Comparison of ENCODE assay signal across 9 cellular contexts in the genomic region with DNA sequence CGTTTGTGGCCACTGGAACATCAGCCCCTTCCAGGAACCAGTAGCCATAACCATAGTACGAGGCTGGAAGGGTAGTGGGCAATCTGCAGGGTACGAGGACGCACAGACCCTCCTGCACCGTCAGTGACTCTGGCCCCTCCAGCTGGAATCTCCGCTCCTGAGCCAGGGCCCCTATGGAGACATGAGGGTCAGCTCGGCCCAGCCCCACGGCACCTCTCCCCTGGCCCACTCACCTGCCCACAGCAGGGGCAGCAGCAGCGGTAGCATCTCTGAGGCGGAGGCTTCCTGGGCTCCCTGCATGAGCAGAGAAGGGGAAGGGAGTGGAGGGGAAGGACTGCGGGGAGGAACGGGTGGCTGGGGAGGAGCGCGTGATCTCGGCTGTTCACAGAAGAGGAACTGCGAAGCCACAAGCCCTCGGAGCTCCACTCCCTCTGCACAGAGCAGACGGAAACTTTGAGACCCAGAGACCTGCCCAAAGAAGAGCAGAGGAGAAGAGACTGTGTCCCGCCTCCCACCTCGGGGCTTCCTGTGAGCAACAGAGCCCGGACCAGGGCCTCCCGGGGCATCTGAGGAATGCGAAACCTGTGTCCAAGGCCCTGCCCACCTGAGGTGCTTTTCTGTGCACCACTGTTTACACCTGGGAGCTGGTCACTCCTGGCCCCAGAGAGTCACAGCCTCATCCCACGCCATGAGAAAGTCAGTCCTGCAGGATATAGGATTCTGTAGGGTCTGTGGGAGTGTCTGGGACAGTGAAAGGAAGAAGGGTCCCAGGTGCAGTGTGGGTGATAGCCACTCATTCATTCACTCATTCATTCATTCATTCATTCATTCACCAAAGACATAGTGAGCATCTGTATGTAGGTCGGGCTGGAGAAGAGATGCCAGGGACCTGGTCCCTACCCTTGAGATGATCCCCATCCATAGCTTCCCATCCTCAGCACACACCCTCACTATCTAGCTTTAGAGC. TPM values are rescaled to one million over a fixed set of nuclear protein-coding genes. Genes with fewer than 3 reads are reported as not detected.
DNase-seq lines count a peak whose midpoint lies in the region; ATAC-seq and TF ChIP-seq lines count a peak whose summit lies in the region.
"Had no signal": no experiment of that assay in that cellular context is flagged by ENCODE, and none has a peak within 500 bp of the region (broad histone marks: within the 10 kb centered on the region; RNA-seq: fewer than 3 reads in every experiment).

A gene (minus strand): TSS at position 322 of the 967 bp plus-strand sequence. CDS start 22 bp downstream, at position 300.

- H3K4me3 Mint-ChIP-seq in activated CD8-positive, alpha-beta memory T cell treated with anti-CD3 and anti-CD28 coated beads, Interleukin-2, amount 10 ng/mL, durations not matched to agents 7 days and 5 days: no peak within 1 kb of the TSS
- H3K4me3 Mint-ChIP-seq in stimulated activated naive B cell treated with anti-CD40 and anti-IgM and Interleukin-4, amounts not matched to agents 10 μg/mL and 1 μg/mL and 100 μg/mL, for 72 hours: peak within 1 kb of the TSS; percentile 84 to 86

- peak; percentile 61 for TF ChIP-seq POLR2A in erythroblast (IDR thresholded peaks at IDR 0.05; ENCODE audit: low read length)

- peak within 1 kb of the TSS; percentile 28 for H3K4me3 ChIP-seq in Jurkat, Clone E6-1 (ENCODE audit: low read length)

- DNase-seq in activated CD8-positive, alpha-beta memory T cell treated with anti-CD3 and anti-CD28 coated beads, Interleukin-2, amount 10 ng/mL, durations not matched to agents 7 days and 5 days: peak; percentile 45
- no peak for DNase-seq in activated CD8-positive, alpha-beta memory T cell treated with anti-CD3 and anti-CD28 coated beads, Interleukin-2, amount 50 U/mL, for 48 hours
- DNase-seq in Jurkat, Clone E6-1 (ENCODE audit: low read depth, low spot score): peak; percentile 74
- peak; percentile 46 to 64 for DNase-seq in erythroblast (lab: John Stamatoyannopoulos, UW)
- DNase-seq in stimulated activated naive B cell treated with anti-CD40 and anti-IgM and Interleukin-4, amounts not matched to agents 10 μg/mL and 1 μg/mL and 100 μg/mL, for 72 hours: peak; percentile 82
- no peak for DNase-seq in central memory CD4-positive, alpha-beta T cell
- no peak for DNase-seq in RKO (ENCODE audit: low spot score)

- CTCF ChIA-PET in activated CD8-positive, alpha-beta memory T cell treated with anti-CD3 and anti-CD28 coated beads, Interleukin-2, amount 10 ng/mL, durations not matched to agents 7 days and 5 days (lab: Charles Lee): interaction anchor here (1.1 kb wide), 1 partner anchor 58 kb away, joined by 4 read pairs; no protein-coding TSS in a partner anchor

- H3K27ac Mint-ChIP-seq in activated CD8-positive, alpha-beta memory T cell treated with anti-CD3 and anti-CD28 coated beads, Interleukin-2, amount 10 ng/mL, durations not matched to agents 7 days and 5 days: no peak within 1 kb of the TSS
- peak within 1 kb of the TSS; percentile 89 for H3K27ac Mint-ChIP-seq in stimulated activated naive B cell treated with anti-CD40 and anti-IgM and Interleukin-4, amounts not matched to agents 10 μg/mL and 1 μg/mL and 100 μg/mL, for 72 hours

- H3K9me3 Mint-ChIP-seq in activated CD8-positive, alpha-beta memory T cell treated with anti-CD3 and anti-CD28 coated beads, Interleukin-2, amount 10 ng/mL, durations not matched to agents 7 days and 5 days (ENCODE audit: low read depth): no peaks in the 10 kb centered on the region
- H3K9me3 Mint-ChIP-seq in stimulated activated naive B cell treated with anti-CD40 and anti-IgM and Interleukin-4, amounts not matched to agents 10 μg/mL and 1 μg/mL and 100 μg/mL, for 72 hours: peaks cover 0 to 3% of the 10 kb centered on the region in 2 donors

- peaks cover 68% of the 10 kb centered on the region for H3K27me3 Mint-ChIP-seq in activated CD8-positive, alpha-beta memory T cell treated with anti-CD3 and anti-CD28 coated beads, Interleukin-2, amount 10 ng/mL, durations not matched to agents 7 days and 5 days
- no peaks in the 10 kb centered on the region for H3K27me3 Mint-ChIP-seq in stimulated activated naive B cell treated with anti-CD40 and anti-IgM and Interleukin-4, amounts not matched to agents 10 μg/mL and 1 μg/mL and 100 μg/mL, for 72 hours

- H3K4me1 Mint-ChIP-seq in activated CD8-positive, alpha-beta memory T cell treated with anti-CD3 and anti-CD28 coated beads, Interleukin-2, amount 10 ng/mL, durations not matched to agents 7 days and 5 days: no peaks in the 10 kb centered on the region
- H3K4me1 Mint-ChIP-seq in stimulated activated naive B cell treated with anti-CD40 and anti-IgM and Interleukin-4, amounts not matched to agents 10 μg/mL and 1 μg/mL and 100 μg/mL, for 72 hours: peaks cover 55 to 87% of the 10 kb centered on the region in 2 donors

- H3K36me3 Mint-ChIP-seq in activated CD8-positive, alpha-beta memory T cell treated with anti-CD3 and anti-CD28 coated beads, Interleukin-2, amount 10 ng/mL, durations not matched to agents 7 days and 5 days: no peaks in the 10 kb centered on the region
- peaks cover 21 to 22% of the 10 kb centered on the region in 2 donors for H3K36me3 Mint-ChIP-seq in stimulated activated naive B cell treated with anti-CD40 and anti-IgM and Interleukin-4, amounts not matched to agents 10 μg/mL and 1 μg/mL and 100 μg/mL, for 72 hours

- ATAC-seq in activated CD8-positive, alpha-beta memory T cell treated with anti-CD3 and anti-CD28 coated beads, Interleukin-2, amount 10 ng/mL, durations not matched to agents 7 days and 5 days: peak; percentile 45
- ATAC-seq in stimulated activated naive B cell treated with anti-CD40 and anti-IgM and Interleukin-4, amounts not matched to agents 10 μg/mL and 1 μg/mL and 100 μg/mL, for 72 hours (replicated peaks): peak; percentile 95 to 97
- no peak for ATAC-seq in GM18858 (IDR thresholded peaks at IDR 0.05; ENCODE audit: unreplicated experiment)

RNA-seq across cellular contexts. Expression of the gene that starts here (rescaled TPM):
- not detected for total RNA-seq in activated CD8-positive, alpha-beta memory T cell treated with anti-CD3 and anti-CD28 coated beads, Interleukin-2, amount 10 ng/mL, durations not matched to agents 7 days and 5 days
- 1.1 TPM for polyA plus RNA-seq in Jurkat, Clone E6-1 (2012; ENCODE audit: insufficient read depth, insufficient read length)
- total RNA-seq: lung microvascular endothelial cell had no signal

Comparison
In these comparisons a context has a peak if more than half of its experiments do, and no peak if none do; other contexts are left out.
1. Peak in DNase-seq and ATAC-seq in activated CD8-positive, alpha-beta memory T cell treated with anti-CD3 and anti-CD28 coated beads, Interleukin-2, amount 10 ng/mL, durations not matched to agents 7 days and 5 days; RNA of the gene not detected or under 1 TPM.
2. DNase-seq: peak in Jurkat, Clone E6-1 (single experiment), erythroblast (2 of 2) and stimulated activated naive B cell treated with anti-CD40 and anti-IgM and Interleukin-4, amounts not matched to agents 10 μg/mL and 1 μg/mL and 100 μg/mL, for 72 hours (single experiment); none in activated CD8-positive, alpha-beta memory T cell treated with anti-CD3 and anti-CD28 coated beads, Interleukin-2, amount 50 U/mL, for 48 hours (single experiment), central memory CD4-positive, alpha-beta T cell (single experiment) and RKO (single experiment).